Comparison of ENCODE assay signal across 28 cellular contexts in the genomic region with DNA sequence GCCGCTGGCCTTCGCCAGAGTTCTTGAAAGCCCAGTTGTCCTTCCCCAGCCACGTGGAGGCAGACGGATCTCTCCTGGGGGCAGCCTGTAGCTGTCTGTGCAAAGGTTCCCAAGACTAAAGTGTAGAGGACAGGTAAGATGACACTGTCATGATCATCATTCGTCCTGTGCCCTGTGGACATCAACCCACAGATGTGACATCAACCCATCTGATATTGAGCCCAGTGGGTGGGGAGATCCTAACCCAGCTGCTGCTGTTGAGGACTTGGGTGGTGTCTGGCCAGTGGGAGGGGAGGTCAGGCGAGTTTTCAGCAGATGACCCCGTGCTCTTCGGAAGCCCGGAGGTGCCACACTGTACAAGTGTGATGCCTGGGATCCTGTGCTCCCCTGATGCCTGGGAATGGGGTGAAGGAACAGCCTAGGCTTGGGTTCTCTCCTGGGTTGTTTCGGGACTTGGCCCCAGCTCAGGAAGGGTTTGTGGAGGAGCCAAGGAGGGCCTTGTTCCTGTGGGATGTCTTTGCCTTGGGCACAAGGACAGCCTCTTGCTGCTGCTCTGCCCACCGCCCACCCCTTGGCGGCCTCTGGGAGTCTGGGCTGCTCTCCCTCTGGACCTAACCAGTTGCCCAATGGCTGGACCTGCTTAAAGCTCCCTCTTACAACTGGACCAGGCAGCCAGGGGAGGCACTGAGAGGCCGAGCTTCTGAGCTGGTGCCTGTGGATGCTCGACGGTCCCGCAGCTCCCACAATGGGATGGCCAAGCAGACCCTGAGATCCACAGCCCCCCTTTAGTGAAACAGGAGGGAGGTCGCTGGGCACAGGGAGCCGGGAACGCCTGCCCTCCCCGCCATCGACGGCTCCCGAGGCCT. TPM values are rescaled to one million over a fixed set of nuclear protein-coding genes. Genes with fewer than 3 reads are reported as not detected.
DNase-seq lines count a peak whose midpoint lies in the region; FAIRE-seq and TF ChIP-seq lines count a peak whose summit lies in the region.
"Had no signal": no experiment of that assay in that cellular context is flagged by ENCODE, and none has a peak within 500 bp of the region (broad histone marks: within the 10 kb centered on the region; RNA-seq: fewer than 3 reads in every experiment).

No MANE protein-coding gene starts in this region.

- peaks cover 8% of the 10 kb centered on the region for H3K27me3 ChIP-seq in MG63
- peaks cover 24% of the 10 kb centered on the region for H3K27me3 ChIP-seq in iPS-15b (ENCODE audit: control insufficient read depth, insufficient read depth, low read length)
- H3K27me3 ChIP-seq in smooth muscle cell (ENCODE audit: low read depth), result peaks cover 22% of the 10 kb centered on the region
- H3K27me3 ChIP-seq in small intestine (ENCODE audit: control insufficient read depth in 2 of 2, insufficient read depth in 2 of 2, low read length in 2 of 2), result peaks cover 0 to 32% of the 10 kb centered on the region in 2 donors

- FAIRE-seq in small intestine (lab: Jason Lieb, UNC), result no peak
- FAIRE-seq: GM12878 had no signal

- no peak overlapping the region for H3K4me3 Mint-ChIP-seq in activated naive CD4-positive, alpha-beta T cell treated with anti-CD3 and anti-CD28 coated beads, Interleukin-2, amount 10 ng/mL, durations not matched to agents 7 days and 5 days
- H3K4me3 Mint-ChIP-seq in endothelial cell (ENCODE audit: unreplicated experiment), result no peak overlapping the region
- H3K4me3 Mint-ChIP-seq: activated CD4-positive, alpha-beta T cell treated with anti-CD3 and anti-CD28 coated beads for 36 hours had no signal

- H2AFZ ChIP-seq in smooth muscle cell (ENCODE audit: low read depth), result no peak overlapping the region

- H3K4me3 ChIP-seq in MG63 (no peak overlapping the region), iPS-15b (ENCODE audit: low read depth, low read length) (peak overlapping the region; percentile 60), smooth muscle cell (no peak overlapping the region), small intestine (ENCODE audit: low read depth in 1 of 2, low read length in 2 of 2) (no peak overlapping the region)
- H3K4me3 ChIP-seq: GM12878, uterus had no signal

- H3K4me1 Mint-ChIP-seq in activated naive CD4-positive, alpha-beta T cell treated with anti-CD3 and anti-CD28 coated beads, Interleukin-2, amount 10 ng/mL, durations not matched to agents 7 days and 5 days, result no peaks in the 10 kb centered on the region
- H3K4me1 Mint-ChIP-seq in endothelial cell (ENCODE audit: unreplicated experiment), result no peaks in the 10 kb centered on the region

- H3K27ac ChIP-seq in smooth muscle cell (ENCODE audit: low read depth) (no peak overlapping the region), small intestine (ENCODE audit: low read depth in 1 of 2, low read length in 1 of 2) (no peak overlapping the region)
- H3K27ac ChIP-seq: brain microvascular endothelial cell, PC-9, prostate gland, thoracic aorta, uterus had no signal

- TF ChIP-seq CTCF in smooth muscle cell (IDR thresholded peaks at IDR 0.05; ENCODE audit: borderline replicate concordance, insufficient read depth, poor library complexity, severe bottlenecking) (no peak), endothelial cell (IDR thresholded peaks at IDR 0.05; ENCODE audit: unreplicated experiment) (no peak)

- H3K27ac Mint-ChIP-seq in activated naive CD4-positive, alpha-beta T cell treated with anti-CD3 and anti-CD28 coated beads, Interleukin-2, amount 10 ng/mL, durations not matched to agents 7 days and 5 days, result no peak overlapping the region
- no peak overlapping the region for H3K27ac Mint-ChIP-seq in endothelial cell (ENCODE audit: unreplicated experiment)
- H3K27ac Mint-ChIP-seq: activated CD4-positive, alpha-beta T cell treated with anti-CD3 and anti-CD28 coated beads for 36 hours had no signal

- 71% methylated on average over 20 of the region's 23 CpGs for WGBS in smooth muscle cell (ENCODE audit: low lambda C conversion rate)
- WGBS in small intestine, 3 donors, result 62 to 76% (median 62%) methylated on average over 18 to 23 of the region's 23 CpGs

- no peaks in the 10 kb centered on the region for H3K36me3 ChIP-seq in MG63
- H3K36me3 ChIP-seq in iPS-15b (ENCODE audit: control insufficient read depth, insufficient read depth, low read length), result peaks cover 20% of the 10 kb centered on the region
- no peaks in the 10 kb centered on the region for H3K36me3 ChIP-seq in smooth muscle cell (ENCODE audit: low read depth)
- no peaks in the 10 kb centered on the region for H3K36me3 ChIP-seq in small intestine (ENCODE audit: control insufficient read depth in 2 of 2, insufficient read depth in 2 of 2, low read length in 2 of 2)
- H3K36me3 ChIP-seq: brain microvascular endothelial cell, prostate gland, thoracic aorta, uterus had no signal

- no peak overlapping the region for H3K9ac ChIP-seq in iPS-15b (ENCODE audit: low read depth, low read length)
- no peak overlapping the region for H3K9ac ChIP-seq in smooth muscle cell (ENCODE audit: low read depth)

- CTCF ChIA-PET in activated naive CD4-positive, alpha-beta T cell treated with anti-CD3 and anti-CD28 coated beads, Interleukin-2, amount 10 ng/mL, durations not matched to agents 7 days and 5 days (lab: Charles Lee), result no interaction called here

- no peaks in the 10 kb centered on the region for H3K36me3 Mint-ChIP-seq in activated naive CD4-positive, alpha-beta T cell treated with anti-CD3 and anti-CD28 coated beads, Interleukin-2, amount 10 ng/mL, durations not matched to agents 7 days and 5 days
- no peaks in the 10 kb centered on the region for H3K36me3 Mint-ChIP-seq in endothelial cell (ENCODE audit: low read depth, unreplicated experiment)

- H3K79me2 ChIP-seq in smooth muscle cell (ENCODE audit: low read depth), result no peaks in the 10 kb centered on the region

- H3K4me2 ChIP-seq in smooth muscle cell, result peak overlapping the region; percentile 49

- no peaks in the 10 kb centered on the region for H3K9me3 Mint-ChIP-seq in activated naive CD4-positive, alpha-beta T cell treated with anti-CD3 and anti-CD28 coated beads, Interleukin-2, amount 10 ng/mL, durations not matched to agents 7 days and 5 days
- H3K9me3 Mint-ChIP-seq in endothelial cell (ENCODE audit: unreplicated experiment), result no peaks in the 10 kb centered on the region

- no peaks in the 10 kb centered on the region for H4K20me1 ChIP-seq in smooth muscle cell (ENCODE audit: low read depth)

- peaks cover 3% of the 10 kb centered on the region for H3K4me1 ChIP-seq in iPS-15b (ENCODE audit: control insufficient read depth, insufficient read depth, low read length)
- peaks cover 8% of the 10 kb centered on the region for H3K4me1 ChIP-seq in smooth muscle cell (ENCODE audit: low read depth)
- no peaks in the 10 kb centered on the region for H3K4me1 ChIP-seq in small intestine (ENCODE audit: control insufficient read depth in 2 of 2, insufficient read depth in 1 of 2, low read depth in 1 of 2, low read length in 1 of 2)
- H3K4me1 ChIP-seq: prostate gland had no signal

- peaks cover 82% of the 10 kb centered on the region for H3K27me3 Mint-ChIP-seq in activated naive CD4-positive, alpha-beta T cell treated with anti-CD3 and anti-CD28 coated beads, Interleukin-2, amount 10 ng/mL, durations not matched to agents 7 days and 5 days
- H3K27me3 Mint-ChIP-seq in endothelial cell (ENCODE audit: unreplicated experiment), result peaks cover 23% of the 10 kb centered on the region

- DNase-seq in activated naive CD4-positive, alpha-beta T cell treated with anti-CD3 and anti-CD28 coated beads, Interleukin-2, amount 10 ng/mL, durations not matched to agents 7 days and 5 days, result peak; percentile 15
- no peak for DNase-seq in activated naive CD4-positive, alpha-beta T cell treated with Interleukin-2 at 50 U/mL for 16 hours
- peak; percentile 48 for DNase-seq in MG63
- no peak for DNase-seq in smooth muscle cell (lab: John Stamatoyannopoulos, UW; ENCODE audit: unreplicated experiment)
- DNase-seq in COR-L47 (lab: John Stamatoyannopoulos, UW), result no peak
- no peak for DNase-seq in endothelial cell (ENCODE audit: low spot score)
- DNase-seq in small intestine, result no peak
- DNase-seq: 8988T; activated CD8-positive, alpha-beta memory T cell treated with anti-CD3 and anti-CD28 coated beads for 24 hours; activated gamma-delta T cell; brain microvascular endothelial cell; effector CD8-positive, alpha-beta T cell; GOT3; left cardiac atrium; mammary epithelial cell; NCI-H187; NCI-H2171; NCI-H524 treated with DMSO at 0.1 percent for 48 hours; Right ventricle myocardium superior; uterus had no signal

- no peaks in the 10 kb centered on the region for H3K9me3 ChIP-seq in MG63
- no peaks in the 10 kb centered on the region for H3K9me3 ChIP-seq in iPS-15b (ENCODE audit: control insufficient read depth, insufficient read depth, low read length)
- no peaks in the 10 kb centered on the region for H3K9me3 ChIP-seq in smooth muscle cell (replicated peaks; ENCODE audit: low read depth)
- no peaks in the 10 kb centered on the region for H3K9me3 ChIP-seq in small intestine (ENCODE audit: control insufficient read depth, low read depth)
- H3K9me3 ChIP-seq: prostate gland, thoracic aorta, uterus had no signal

- no peaks in the 10 kb centered on the region for H3F3A ChIP-seq in smooth muscle cell (ENCODE audit: low read depth)

RNA-seq across cellular contexts. Expression of a gene that starts 1.0 kb away (rescaled TPM):
- 4.8 TPM in 1 of 2 replicates, not detected in the other for total RNA-seq in MG63 (2014; rRNA removed; shearing (Covaris generic); ENCODE audit: low replicate concordance)
- total RNA-seq in smooth muscle cell, result 6.9 and 19.4 TPM in 2 replicates
- polyA plus RNA-seq in smooth muscle cell, result 55.5 and 61.5 TPM in 2 replicates
- 15.9 TPM for total RNA-seq in endothelial cell (ENCODE audit: unreplicated experiment)
- 10 to 100 TPM in 1 of 3 donors, not detected in 2; 11.9 TPM for polyA plus RNA-seq in small intestine
- total RNA-seq: fibroblast of villous mesenchyme; GM12878; Right ventricle myocardium superior; T-helper 2 cell treated with Interferon-gamma antibody and Interleukin-4, amounts not matched to agents 100 ng/mL and 5 ng/mL, for 36 hours; thoracic aorta had no signal

Comparison
In these comparisons a context has a peak if more than half of its experiments do, and no peak if none do; other contexts are left out.
1. DNase-seq: peak in activated naive CD4-positive, alpha-beta T cell treated with anti-CD3 and anti-CD28 coated beads, Interleukin-2, amount 10 ng/mL, durations not matched to agents 7 days and 5 days (single experiment) and MG63 (single experiment); none in activated naive CD4-positive, alpha-beta T cell treated with Interleukin-2 at 50 U/mL for 16 hours (single experiment), smooth muscle cell (single experiment), COR-L47 (single experiment), endothelial cell (single experiment) and small intestine (single experiment).